ENCODE assay signal across 17 cellular contexts in the genomic region with DNA sequence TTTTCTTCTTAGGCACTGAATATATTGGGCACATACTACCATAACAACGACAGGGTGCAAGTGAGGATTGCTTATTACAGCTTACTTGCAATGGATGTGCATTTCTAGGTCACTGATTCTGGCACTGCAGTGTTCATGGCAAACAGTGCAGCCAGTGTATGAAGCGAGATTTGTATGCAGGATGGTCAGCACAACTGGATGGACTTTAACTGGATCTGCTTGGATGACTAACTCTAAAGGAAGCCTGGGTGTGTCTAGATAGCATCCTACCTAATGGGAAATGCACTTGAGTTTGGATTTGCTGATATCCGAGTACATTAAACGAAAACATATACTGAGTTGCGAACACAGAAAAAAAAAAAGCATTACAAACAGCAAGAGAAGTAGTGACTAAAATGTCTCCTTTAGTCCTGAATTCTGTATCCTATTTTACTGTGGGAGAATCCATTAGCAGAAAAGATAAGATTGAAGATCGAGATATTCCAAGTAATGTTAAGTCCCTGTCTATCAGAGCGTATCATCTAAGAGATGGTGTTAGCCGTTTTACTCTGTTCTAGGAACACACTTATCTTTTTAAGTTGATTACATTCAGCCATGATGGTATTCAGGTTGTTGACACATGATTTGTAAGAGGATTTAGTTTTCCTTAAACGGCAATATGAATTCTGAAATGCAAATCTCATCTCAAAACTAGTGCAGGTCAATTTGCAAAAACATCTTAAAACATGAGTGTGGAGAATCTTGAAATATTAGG.
DNase-seq lines count a peak whose midpoint lies in the region; ATAC-seq and TF ChIP-seq lines count a peak whose summit lies in the region.
"Had no signal": no experiment of that assay in that cellular context is flagged by ENCODE, and none has a peak within 500 bp of the region (broad histone marks: within the 10 kb centered on the region; RNA-seq: fewer than 3 reads in every experiment).

No MANE protein-coding gene starts in this region.

- H3K9me3 ChIP-seq in aorta (ENCODE audit: control insufficient read depth, low read length) (no peaks in the 10 kb centered on the region), Caco-2 (no peaks in the 10 kb centered on the region), left lung (no peaks in the 10 kb centered on the region)

- no peak overlapping the region for H3K27ac Mint-ChIP-seq in Caco-2 (ENCODE audit: unreplicated experiment)
- H3K27ac Mint-ChIP-seq: CD14-positive monocyte; CD8-positive, alpha-beta T cell; H9 had no signal

- TF ChIP-seq CTCF in Caco-2 (IDR thresholded peaks at IDR 0.05; ENCODE audit: insufficient read depth in 1 of 2, low read depth in 1 of 2, low read length in 1 of 2, severe bottlenecking in 1 of 2, unreplicated experiment in 1 of 2), result no peak
- no peak for TF ChIP-seq CTCF in left lung (IDR thresholded peaks at IDR 0.05)

- POLR2A ChIA-PET in Caco-2 (lab: Charles Lee), result no interaction called here

- no TSS peak for BruUV-seq in Caco-2 (replicated peaks; lab: Mats Ljungman, UMichigan)

- CTCF ChIA-PET in Caco-2 (lab: Charles Lee), result no interaction called here

- H3K27me3 ChIP-seq in mesendoderm (ENCODE audit: insufficient read depth, low read length, poor library complexity) (no peaks in the 10 kb centered on the region), aorta (ENCODE audit: control insufficient read depth in 1 of 2, insufficient read depth in 2 of 2, low read length in 1 of 2) (peaks cover 0 to 2% of the 10 kb centered on the region in 2 donors), Caco-2 (replicated peaks; ENCODE audit: control insufficient read depth, insufficient read depth, low read length) (no peaks in the 10 kb centered on the region), left lung (no peaks in the 10 kb centered on the region)

- H3K4ac ChIP-seq in mesendoderm (ENCODE audit: low read depth, low read length), result no peak overlapping the region

- no peak overlapping the region for H4K8ac ChIP-seq in mesendoderm (ENCODE audit: low read depth, low read length)

- no peak overlapping the region for H3K4me3 Mint-ChIP-seq in Caco-2 (ENCODE audit: unreplicated experiment)
- H3K4me3 Mint-ChIP-seq: CD14-positive monocyte; CD8-positive, alpha-beta T cell; H9 had no signal

- no peaks in the 10 kb centered on the region for H3K27me3 Mint-ChIP-seq in Caco-2 (ENCODE audit: insufficient read depth, unreplicated experiment)

- H3K27ac ChIP-seq in mesendoderm (ENCODE audit: low read depth, low read length) (no peak overlapping the region), aorta (ENCODE audit: low read depth in 1 of 2, low read length in 2 of 2) (no peak overlapping the region), left lung (no peak overlapping the region)
- H3K27ac ChIP-seq: HL-60 had no signal

- no peak overlapping the region for H4K5ac ChIP-seq in mesendoderm (ENCODE audit: low read length)

- DNase-seq in HT1080 (ENCODE audit: low read depth) (peak; percentile 35), SW480 (ENCODE audit: low spot score) (peak; percentile 27), mesendoderm (peak; percentile 62), retina (peak; percentile 16), aorta (no peak), Caco-2 (no peak), left lung (no peak)
- DNase-seq: CD8-positive, alpha-beta T cell; COR-L47; DND-41; GF-D8; GOT3; H9; IMR-90 had no signal

- H3K56ac ChIP-seq in mesendoderm (ENCODE audit: low read length), result no peak overlapping the region

- WGBS in mesendoderm (ENCODE audit: extremely low coverage, insufficient coverage, low lambda C conversion rate), result no CpG with 5 or more reads among the region's 9 CpGs
- 70 to 78% methylated on average over 9 of the region's 9 CpGs for WGBS in aorta, 2 donors

- ATAC-seq in aorta (ENCODE audit: low FRiP score) (no peak), left lung (no peak), HG03139 (IDR thresholded peaks at IDR 0.05; ENCODE audit: unreplicated experiment) (no peak)
- ATAC-seq: CD8-positive, alpha-beta T cell had no signal

- intact Hi-C loops in aorta (cut with DNase I) (no loop called here), Caco-2 (cut with micrococcal nuclease; ENCODE audit: unreplicated experiment) (no loop called here), left lung (cut with DNase I) (no loop called here)

- no peak overlapping the region for H2BK15ac ChIP-seq in mesendoderm (replicated peaks; ENCODE audit: low read depth)

- no peak overlapping the region for H2AK5ac ChIP-seq in mesendoderm (ENCODE audit: low read length)

- H3K23ac ChIP-seq in mesendoderm (ENCODE audit: low read length), result no peak overlapping the region

- no peak overlapping the region for H2BK120ac ChIP-seq in mesendoderm (ENCODE audit: low read depth, low read length)

- no peak overlapping the region for H3K4me2 ChIP-seq in mesendoderm (ENCODE audit: low read length)

- no peak overlapping the region for H3K9ac ChIP-seq in mesendoderm (ENCODE audit: low read length)

- H3K9me3 Mint-ChIP-seq in Caco-2 (ENCODE audit: unreplicated experiment), result peaks cover 18% of the 10 kb centered on the region
- H3K9me3 Mint-ChIP-seq: CD8-positive, alpha-beta T cell; H9 had no signal

- peaks cover 28% of the 10 kb centered on the region for H3K4me1 Mint-ChIP-seq in Caco-2 (ENCODE audit: low read depth, unreplicated experiment)
- H3K4me1 Mint-ChIP-seq: CD14-positive monocyte had no signal

- no peaks in the 10 kb centered on the region for H3K36me3 Mint-ChIP-seq in Caco-2 (ENCODE audit: insufficient read depth, unreplicated experiment)
- H3K36me3 Mint-ChIP-seq: CD14-positive monocyte; CD8-positive, alpha-beta T cell had no signal

- H3K79me2 ChIP-seq in mesendoderm (ENCODE audit: control insufficient read depth, insufficient read depth, low read length), result no peaks in the 10 kb centered on the region

- peaks cover 3% of the 10 kb centered on the region for H3K4me1 ChIP-seq in mesendoderm (ENCODE audit: control insufficient read depth, low read depth, low read length)
- H3K4me1 ChIP-seq in aorta (ENCODE audit: control insufficient read depth in 1 of 2, insufficient read depth in 2 of 2, low read length in 2 of 2), result no peaks in the 10 kb centered on the region
- peaks cover 20% of the 10 kb centered on the region for H3K4me1 ChIP-seq in Caco-2
- H3K4me1 ChIP-seq in left lung, result no peaks in the 10 kb centered on the region

- H3K79me1 ChIP-seq in mesendoderm (ENCODE audit: low read length), result no peaks in the 10 kb centered on the region

- H3K36me3 ChIP-seq in mesendoderm (ENCODE audit: control insufficient read depth, insufficient read depth, low read length) (no peaks in the 10 kb centered on the region), aorta (ENCODE audit: control insufficient read depth in 1 of 2, insufficient read depth in 2 of 2, low read length in 1 of 2) (no peaks in the 10 kb centered on the region), Caco-2 (ENCODE audit: control insufficient read depth, insufficient read depth, low read length) (no peaks in the 10 kb centered on the region), left lung (no peaks in the 10 kb centered on the region)

- no peak overlapping the region for H3K4me3 ChIP-seq in mesendoderm (ENCODE audit: low read length)
- H3K4me3 ChIP-seq in aorta (ENCODE audit: low read length in 2 of 2), result no peak overlapping the region
- no peak overlapping the region for H3K4me3 ChIP-seq in Caco-2 (ENCODE audit: low read depth, low read length)
- H3K4me3 ChIP-seq in left lung, result no peak overlapping the region

- H3K18ac ChIP-seq in mesendoderm (ENCODE audit: low read length), result no peak overlapping the region

- H2BK5ac ChIP-seq in mesendoderm (ENCODE audit: low read length), result no peak overlapping the region

Comparison
In these comparisons a context has a peak if more than half of its experiments do, and no peak if none do; other contexts are left out.
1. DNase-seq: peak in HT1080 (single experiment), SW480 (single experiment), mesendoderm (single experiment) and retina (single experiment); none in aorta (0 of 2), Caco-2 (0 of 2) and left lung (0 of 2).